8 cellular contexts compared by ENCODE assay signal in the genomic region with DNA sequence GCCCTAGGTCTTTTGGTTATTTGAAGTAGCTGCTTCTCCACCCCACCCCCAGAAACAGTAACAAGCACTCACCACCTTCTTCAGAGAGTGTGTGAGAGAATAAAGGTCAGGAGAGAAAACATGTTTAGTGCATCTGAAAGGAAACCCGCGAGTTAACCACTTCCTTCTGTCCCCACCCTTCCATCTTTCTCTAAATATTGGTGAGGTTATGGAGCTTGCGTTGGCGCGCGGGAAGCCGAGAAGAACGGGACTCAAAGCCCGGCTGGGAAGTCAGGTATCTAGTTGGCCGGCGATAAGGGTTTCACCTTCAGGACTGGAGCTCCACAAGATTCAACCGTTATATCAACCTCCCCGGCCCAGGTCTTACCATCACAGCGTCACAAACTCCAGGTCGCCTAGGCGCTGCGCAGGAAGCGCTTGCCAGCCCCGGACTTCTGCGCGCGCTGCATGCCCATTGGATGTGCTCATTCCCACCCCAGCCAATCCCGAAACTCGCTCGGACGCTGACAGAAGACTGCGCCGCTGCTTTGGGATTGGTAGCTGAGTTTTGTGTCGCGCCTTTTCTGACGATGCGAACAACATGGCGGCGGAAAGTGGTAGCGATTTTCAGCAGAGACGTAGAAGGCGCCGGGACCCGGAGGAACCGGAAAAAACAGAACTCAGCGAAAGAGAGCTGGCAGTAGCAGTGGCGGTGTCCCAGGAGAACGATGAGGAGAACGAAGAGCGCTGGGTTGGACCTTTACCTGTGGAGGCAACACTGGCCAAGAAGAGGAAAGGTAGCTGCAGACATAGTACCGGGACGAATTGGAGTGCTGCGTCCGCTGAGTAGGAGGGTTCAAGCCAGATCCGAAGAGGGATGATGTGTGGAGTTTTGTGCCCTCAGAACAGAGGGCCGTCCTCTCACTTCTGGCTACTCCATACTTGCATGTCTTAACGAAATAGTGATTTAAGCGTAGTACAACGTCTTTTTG.
DNase-seq lines count a peak whose midpoint lies in the region; ATAC-seq lines count a peak whose summit lies in the region.

A gene with protein sequence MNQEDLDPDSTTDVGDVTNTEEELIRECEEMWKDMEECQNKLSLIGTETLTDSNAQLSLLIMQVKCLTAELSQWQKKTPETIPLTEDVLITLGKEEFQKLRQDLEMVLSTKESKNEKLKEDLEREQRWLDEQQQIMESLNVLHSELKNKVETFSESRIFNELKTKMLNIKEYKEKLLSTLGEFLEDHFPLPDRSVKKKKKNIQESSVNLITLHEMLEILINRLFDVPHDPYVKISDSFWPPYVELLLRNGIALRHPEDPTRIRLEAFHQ (minus strand): TSS at position 438 of the 971 bp plus-strand sequence. CDS start 8,261 bp downstream, outside the sequence.
Gene PPWD1, plus strand, starts transcription at position 566 of the 971 bp plus-strand sequence. Its CDS starts 15 bp downstream, at position 581.

- H3K36me3 Mint-ChIP-seq in central memory CD8-positive, alpha-beta T cell (ENCODE audit: insufficient read depth) = peaks cover 23% of the 10 kb centered on the region

- H3K9me3 Mint-ChIP-seq in central memory CD8-positive, alpha-beta T cell = no peaks in the 10 kb centered on the region

- peak within 1 kb of the TSS; percentile 98 for H3K4me3 Mint-ChIP-seq in central memory CD8-positive, alpha-beta T cell

- peak within 1 kb of the TSS; percentile 100 for H3K27ac Mint-ChIP-seq in central memory CD8-positive, alpha-beta T cell (ENCODE audit: low read depth)

- no peaks in the 10 kb centered on the region for H3K27me3 Mint-ChIP-seq in central memory CD8-positive, alpha-beta T cell

- ATAC-seq in GM19023 (IDR thresholded peaks at IDR 0.05; ENCODE audit: unreplicated experiment) (peak; percentile 99), HG03280 (IDR thresholded peaks at IDR 0.05; ENCODE audit: unreplicated experiment) (peak; percentile 100)
- peak; percentile 99 for ATAC-seq in central memory CD8-positive, alpha-beta T cell (replicated peaks; ENCODE audit: extremely low read depth, poor library complexity, severe bottlenecking)

- H3K4me1 Mint-ChIP-seq in central memory CD8-positive, alpha-beta T cell = peaks cover 42% of the 10 kb centered on the region

- DNase-seq in AG08396 (ENCODE audit: low spot score) = peak; percentile 93
- peak; percentile 77 for DNase-seq in NCI-H345 treated with DMSO at 0.1 percent for 48 hours (lab: John Stamatoyannopoulos, UW; ENCODE audit: unreplicated experiment)
- DNase-seq in activated CD4-positive, CD25-positive, alpha-beta regulatory T cell (lab: John Stamatoyannopoulos, UW) = peak; percentile 85 to 92 (median 86)
- peak; percentile 87 to 91 for DNase-seq in central memory CD8-positive, alpha-beta T cell (ENCODE audit: low spot score in 2 of 2)
- DNase-seq in iris pigment epithelial cell (ENCODE audit: low read depth) = peak; percentile 98
- peak; percentile 89 to 93 for DNase-seq in stimulated activated CD4-positive, alpha-beta T cell treated with anti-CD3 and anti-CD28 coated beads, Interleukin-12 subunit alpha, Interleukin-12 subunit beta, amount 100 ng/mL, for 24 hours (ENCODE audit: low read depth in 2 of 2)

Comparison
In these comparisons a context has a peak if more than half of its experiments do, and no peak if none do; other contexts are left out.
1. Peak in every context shown above with its lines: DNase-seq and ATAC-seq.